In genomic region chr4:94504545-94504944, GRCh38 we compare ENCODE assay signal across 17 cellular contexts. TPM values are rescaled to one million over a fixed set of nuclear protein-coding genes. Genes with fewer than 3 reads are reported as not detected.
A peak's percentile ranks its signal among the peaks of the same experiment; 100 is the strongest.
DNase-seq lines count a peak whose midpoint lies in the region; ATAC-seq and TF ChIP-seq lines count a peak whose summit lies in the region.
"Had no signal": no experiment of that assay in that cellular context is flagged by ENCODE, and none has a peak within 500 bp of the region (broad histone marks: within the 10 kb centered on the region; RNA-seq: fewer than 3 reads in every experiment).

No MANE protein-coding gene starts in this region.

- H3K4me3 ChIP-seq in AG10803 (ENCODE audit: low read length) (no peak overlapping the region), cardiac fibroblast (replicated peaks in 1 of 2; ENCODE audit: low read depth in 2 of 2, low read length in 2 of 2) (no peak overlapping the region), colonic mucosa (no peak overlapping the region)
- H3K4me3 ChIP-seq: hepatocyte, neural progenitor cell, stomach, upper lobe of right lung had no signal

- H3K36me3 Mint-ChIP-seq in osteocyte (ENCODE audit: unreplicated experiment) (peaks cover 16% of the 10 kb centered on the region), CD14-positive monocyte (peaks cover under 1 to 3% of the 10 kb centered on the region in 2 donors)

- intact Hi-C loops in CD14-positive monocyte (cut with micrococcal nuclease) (no loop called here), colonic mucosa (cut with DNase I) (no loop called here)

- H3K27me3 Mint-ChIP-seq in osteocyte (ENCODE audit: unreplicated experiment) (no peaks in the 10 kb centered on the region), CD14-positive monocyte (ENCODE audit: low read depth in 3 of 3) (peaks cover 0 to under 1% (median 0%) of the 10 kb centered on the region in 3 donors)

- H3K4me1 ChIP-seq in colonic mucosa = peaks cover 11% of the 10 kb centered on the region
- H3K4me1 ChIP-seq: neural progenitor cell had no signal

- H3K27me3 ChIP-seq in colonic mucosa = no peaks in the 10 kb centered on the region
- H3K27me3 ChIP-seq: hepatocyte, neural progenitor cell, stomach, upper lobe of right lung had no signal

- ATAC-seq in HG02642 (IDR thresholded peaks at IDR 0.05; ENCODE audit: poor library complexity, unreplicated experiment) (peak; percentile 53), GM19452 (IDR thresholded peaks at IDR 0.05; ENCODE audit: unreplicated experiment) (no peak)
- ATAC-seq: upper lobe of right lung had no signal

- no peak overlapping the region for H3K9ac ChIP-seq in colonic mucosa (ENCODE audit: low read depth in 2 of 2, low read length in 2 of 2)
- H3K9ac ChIP-seq: neural progenitor cell had no signal

- peak; percentile 96 for DNase-seq in AG10803 (ENCODE audit: low read depth)
- DNase-seq in cardiac fibroblast (ENCODE audit: low read depth in 2 of 2) = peak; percentile 29 to 30
- DNase-seq in osteocyte (ENCODE audit: extremely low spot score, unreplicated experiment) = no peak
- no peak for DNase-seq in CD14-positive monocyte (ENCODE audit: low spot score)
- no peak for DNase-seq in colonic mucosa
- DNase-seq in GM10266 (ENCODE audit: extremely low spot score) = no peak
- DNase-seq: ACHN, activated gamma-delta T cell, H7, midbrain, retina, stomach, upper lobe of right lung had no signal

- H3K4me3 Mint-ChIP-seq in osteocyte (ENCODE audit: unreplicated experiment) = no peak overlapping the region
- no peak overlapping the region for H3K4me3 Mint-ChIP-seq in CD14-positive monocyte
- H3K4me3 Mint-ChIP-seq: neural progenitor cell had no signal

- TF ChIP-seq CTCF in AG10803 (conservative IDR thresholded peaks at IDR 0.05; ENCODE audit: low read length) = no peak
- no peak for TF ChIP-seq CTCF in cardiac fibroblast (IDR thresholded peaks at IDR 0.05; ENCODE audit: low read depth, low read length)
- no peak for TF ChIP-seq CTCF in osteocyte (IDR thresholded peaks at IDR 0.05)
- TF ChIP-seq CTCF in CD14-positive monocyte (IDR thresholded peaks at IDR 0.05) = no peak
- no peak for TF ChIP-seq CTCF in colonic mucosa (IDR thresholded peaks at IDR 0.05)
- TF ChIP-seq CTCF in GM10266 (IDR thresholded peaks at IDR 0.05; ENCODE audit: control insufficient read depth, insufficient read depth, low read depth, missing control alignments) = no peak

- H3K9me3 Mint-ChIP-seq in osteocyte (ENCODE audit: unreplicated experiment) (no peaks in the 10 kb centered on the region), CD14-positive monocyte (no peaks in the 10 kb centered on the region)
- H3K9me3 Mint-ChIP-seq: neural progenitor cell had no signal

- peak overlapping the region; percentile 79 for H3K27ac Mint-ChIP-seq in osteocyte (ENCODE audit: unreplicated experiment)
- H3K27ac Mint-ChIP-seq in CD14-positive monocyte = no peak overlapping the region
- H3K27ac Mint-ChIP-seq: neural progenitor cell had no signal

- no peaks in the 10 kb centered on the region for H3K9me3 ChIP-seq in colonic mucosa
- H3K9me3 ChIP-seq: stomach, upper lobe of right lung had no signal

- no peaks in the 10 kb centered on the region for H3K36me3 ChIP-seq in colonic mucosa
- H3K36me3 ChIP-seq: neural progenitor cell, stomach, upper lobe of right lung had no signal

- no peak overlapping the region for H3K27ac ChIP-seq in colonic mucosa
- H3K27ac ChIP-seq: hepatocyte, neural progenitor cell, stomach, upper lobe of right lung had no signal

- H3K4me1 Mint-ChIP-seq in osteocyte (ENCODE audit: unreplicated experiment) = peaks cover 74% of the 10 kb centered on the region
- H3K4me1 Mint-ChIP-seq in CD14-positive monocyte = peaks cover 11% of the 10 kb centered on the region
- H3K4me1 Mint-ChIP-seq: neural progenitor cell had no signal

RNA-seq across cellular contexts. Expression of gene PDLIM5, which starts 52.8 kb away (rescaled TPM):
- 301 and 324 TPM in 2 replicates for total RNA-seq in osteocyte
- 100 to 1,000 TPM in 1 of 2 donors, 10 to 100 TPM in 1; 80.9 to 105 TPM for polyA plus RNA-seq in CD14-positive monocyte
- total RNA-seq in colonic mucosa = 100 to 1,000 TPM; 129 to 168 TPM

Comparison
In these comparisons a context has a peak if more than half of its experiments do, and no peak if none do; other contexts are left out.
1. DNase-seq: peak in AG10803 (single experiment) and cardiac fibroblast (2 of 2); none in osteocyte (single experiment), CD14-positive monocyte (single experiment), colonic mucosa (single experiment) and GM10266 (single experiment).